1 cellular context compared by ENCODE assay signal in genomic region chr5:157535042-157535865, GRCh38.
TF ChIP-seq lines count a peak whose summit lies in the region.

No MANE protein-coding gene starts in this region.

TF ChIP-seq in K562, 482 proteins besides CTCF, POLR2A, EP300 and RAD21 (continued from another document and continues in another):
- TF ChIP-seq TFAP4 (CRISPR knock-in tag; IDR thresholded peaks at IDR 0.05; ENCODE audit: borderline replicate concordance), result no peak
- no peak for TF ChIP-seq ZNF41 (CRISPR knock-in tag; conservative IDR thresholded peaks at IDR 0.05)
- TF ChIP-seq ZNF282 (CRISPR knock-in tag; IDR thresholded peaks at IDR 0.05), result no peak
- TF ChIP-seq NBN (IDR thresholded peaks at IDR 0.05; ENCODE audit: low read depth), result peak; percentile 75; the same call in 1 of the 2 replicates
- TF ChIP-seq, protein P1, sequence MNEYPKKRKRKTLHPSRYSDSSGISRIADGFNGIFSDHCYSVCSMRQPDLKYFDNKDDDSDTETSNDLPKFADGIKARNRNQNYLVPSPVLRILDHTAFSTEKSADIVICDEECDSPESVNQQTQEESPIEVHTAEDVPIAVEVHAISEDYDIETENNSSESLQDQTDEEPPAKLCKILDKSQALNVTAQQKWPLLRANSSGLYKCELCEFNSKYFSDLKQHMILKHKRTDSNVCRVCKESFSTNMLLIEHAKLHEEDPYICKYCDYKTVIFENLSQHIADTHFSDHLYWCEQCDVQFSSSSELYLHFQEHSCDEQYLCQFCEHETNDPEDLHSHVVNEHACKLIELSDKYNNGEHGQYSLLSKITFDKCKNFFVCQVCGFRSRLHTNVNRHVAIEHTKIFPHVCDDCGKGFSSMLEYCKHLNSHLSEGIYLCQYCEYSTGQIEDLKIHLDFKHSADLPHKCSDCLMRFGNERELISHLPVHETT (CRISPR knock-in tag; conservative IDR thresholded peaks at IDR 0.05 in 1 of 2, IDR thresholded peaks at IDR 0.05 in 1 of 2), result 0 out of 4 replicates have a peak, but pooled peaks of 1 of the 2 experiments have one; percentile 62
- TF ChIP-seq SNIP1 (IDR thresholded peaks at IDR 0.05; ENCODE audit: low read depth), result no peak
- peak; percentile 76; the same call in 1 of the 2 replicates for TF ChIP-seq ZNF589 (CRISPR knock-in tag; IDR thresholded peaks at IDR 0.05; ENCODE audit: low read depth)
- TF ChIP-seq, protein P2, sequence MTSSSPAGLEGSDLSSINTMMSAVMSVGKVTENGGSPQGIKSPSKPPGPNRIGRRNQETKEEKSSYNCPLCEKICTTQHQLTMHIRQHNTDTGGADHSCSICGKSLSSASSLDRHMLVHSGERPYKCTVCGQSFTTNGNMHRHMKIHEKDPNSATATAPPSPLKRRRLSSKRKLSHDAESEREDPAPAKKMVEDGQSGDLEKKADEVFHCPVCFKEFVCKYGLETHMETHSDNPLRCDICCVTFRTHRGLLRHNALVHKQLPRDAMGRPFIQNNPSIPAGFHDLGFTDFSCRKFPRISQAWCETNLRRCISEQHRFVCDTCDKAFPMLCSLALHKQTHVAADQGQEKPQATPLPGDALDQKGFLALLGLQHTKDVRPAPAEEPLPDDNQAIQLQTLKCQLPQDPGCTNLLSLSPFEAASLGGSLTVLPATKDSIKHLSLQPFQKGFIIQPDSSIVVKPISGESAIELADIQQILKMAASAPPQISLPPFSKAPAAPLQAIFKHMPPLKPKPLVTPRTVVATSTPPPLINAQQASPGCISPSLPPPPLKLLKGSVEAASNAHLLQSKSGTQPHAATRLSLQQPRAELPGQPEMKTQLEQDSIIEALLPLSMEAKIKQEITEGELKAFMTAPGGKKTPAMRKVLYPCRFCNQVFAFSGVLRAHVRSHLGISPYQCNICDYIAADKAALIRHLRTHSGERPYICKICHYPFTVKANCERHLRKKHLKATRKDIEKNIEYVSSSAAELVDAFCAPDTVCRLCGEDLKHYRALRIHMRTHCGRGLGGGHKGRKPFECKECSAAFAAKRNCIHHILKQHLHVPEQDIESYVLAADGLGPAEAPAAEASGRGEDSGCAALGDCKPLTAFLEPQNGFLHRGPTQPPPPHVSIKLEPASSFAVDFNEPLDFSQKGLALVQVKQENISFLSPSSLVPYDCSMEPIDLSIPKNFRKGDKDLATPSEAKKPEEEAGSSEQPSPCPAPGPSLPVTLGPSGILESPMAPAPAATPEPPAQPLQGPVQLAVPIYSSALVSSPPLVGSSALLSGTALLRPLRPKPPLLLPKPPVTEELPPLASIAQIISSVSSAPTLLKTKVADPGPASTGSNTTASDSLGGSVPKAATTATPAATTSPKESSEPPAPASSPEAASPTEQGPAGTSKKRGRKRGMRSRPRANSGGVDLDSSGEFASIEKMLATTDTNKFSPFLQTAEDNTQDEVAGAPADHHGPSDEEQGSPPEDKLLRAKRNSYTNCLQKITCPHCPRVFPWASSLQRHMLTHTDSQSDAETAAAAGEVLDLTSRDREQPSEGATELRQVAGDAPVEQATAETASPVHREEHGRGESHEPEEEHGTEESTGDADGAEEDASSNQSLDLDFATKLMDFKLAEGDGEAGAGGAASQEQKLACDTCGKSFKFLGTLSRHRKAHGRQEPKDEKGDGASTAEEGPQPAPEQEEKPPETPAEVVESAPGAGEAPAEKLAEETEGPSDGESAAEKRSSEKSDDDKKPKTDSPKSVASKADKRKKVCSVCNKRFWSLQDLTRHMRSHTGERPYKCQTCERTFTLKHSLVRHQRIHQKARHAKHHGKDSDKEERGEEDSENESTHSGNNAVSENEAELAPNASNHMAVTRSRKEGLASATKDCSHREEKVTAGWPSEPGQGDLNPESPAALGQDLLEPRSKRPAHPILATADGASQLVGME (CRISPR knock-in tag; IDR thresholded peaks at IDR 0.05), result no peak
- no peak for TF ChIP-seq CBFB (CRISPR knock-in tag; IDR thresholded peaks at IDR 0.05)
- no peak for TF ChIP-seq ZNF75A (CRISPR knock-in tag; IDR thresholded peaks at IDR 0.05)
- no peak for TF ChIP-seq PPARD (CRISPR knock-in tag; IDR thresholded peaks at IDR 0.05)
- TF ChIP-seq THRB (CRISPR knock-in tag; conservative IDR thresholded peaks at IDR 0.05), result no peak
- TF ChIP-seq SRF (CRISPR knock-in tag; IDR thresholded peaks at IDR 0.05), result peak in 1 of 2 experiments; percentile 95; a peak in 2 of 4 replicates
- peak in 1 of 2 experiments; percentile 20; a peak in 1 of 4 replicates for TF ChIP-seq FOXK2 (conservative IDR thresholded peaks at IDR 0.05 in 1 of 2, IDR thresholded peaks at IDR 0.05 in 1 of 2; ENCODE audit: low read depth in 2 of 2)
- no peak for TF ChIP-seq MTA2 (IDR thresholded peaks at IDR 0.05; ENCODE audit: low read depth)
- no peak; the same call in 1 of the 2 replicates for TF ChIP-seq MAFG (tag; conservative IDR thresholded peaks at IDR 0.05)
- peak in 1 of 2 experiments; percentile 61; a peak in 1 of 4 replicates for TF ChIP-seq TBL1XR1 (IDR thresholded peaks at IDR 0.05; ENCODE audit: low read length in 2 of 2)
- no peak for TF ChIP-seq LARP7 (IDR thresholded peaks at IDR 0.05)
- TF ChIP-seq, protein P3, sequence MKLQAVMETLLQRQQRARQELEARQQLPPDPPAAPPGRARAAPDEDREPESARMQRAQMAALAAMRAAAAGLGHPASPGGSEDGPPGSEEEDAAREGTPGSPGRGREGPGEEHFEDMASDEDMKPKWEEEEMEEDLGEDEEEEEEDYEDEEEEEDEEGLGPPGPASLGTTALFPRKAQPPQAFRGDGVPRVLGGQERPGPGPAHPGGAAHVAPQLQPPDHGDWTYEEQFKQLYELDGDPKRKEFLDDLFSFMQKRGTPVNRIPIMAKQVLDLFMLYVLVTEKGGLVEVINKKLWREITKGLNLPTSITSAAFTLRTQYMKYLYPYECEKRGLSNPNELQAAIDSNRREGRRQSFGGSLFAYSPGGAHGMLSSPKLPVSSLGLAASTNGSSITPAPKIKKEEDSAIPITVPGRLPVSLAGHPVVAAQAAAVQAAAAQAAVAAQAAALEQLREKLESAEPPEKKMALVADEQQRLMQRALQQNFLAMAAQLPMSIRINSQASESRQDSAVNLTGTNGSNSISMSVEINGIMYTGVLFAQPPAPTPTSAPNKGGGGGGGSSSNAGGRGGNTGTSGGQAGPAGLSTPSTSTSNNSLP (IDR thresholded peaks at IDR 0.05; ENCODE audit: borderline replicate concordance, low read depth, low read length), result no peak; the same call in 1 of the 2 replicates
- TF ChIP-seq CBX8 (IDR thresholded peaks at IDR 0.05; ENCODE audit: borderline replicate concordance, extremely low read depth, low read depth, low read length, poor library complexity, severe bottlenecking), result no peak
- TF ChIP-seq RBBP5 (IDR thresholded peaks at IDR 0.05; ENCODE audit: borderline replicate concordance, insufficient read depth, low read length, poor library complexity, severe bottlenecking), result no peak
- TF ChIP-seq XRCC4 (IDR thresholded peaks at IDR 0.05; ENCODE audit: extremely low read depth, insufficient read depth, insufficient read length), result no peak
- no peak for TF ChIP-seq SMAD2 (IDR thresholded peaks at IDR 0.05; ENCODE audit: low read depth, low read length)
- TF ChIP-seq RBM39 (optimal IDR thresholded peaks at IDR 0.05; ENCODE audit: low read depth, low read length), result no peak
- TF ChIP-seq SMARCA5 (IDR thresholded peaks at IDR 0.05), result no peak
- TF ChIP-seq CREM (IDR thresholded peaks at IDR 0.05; ENCODE audit: low read depth), result no peak
- no peak for TF ChIP-seq ZBTB7A (IDR thresholded peaks at IDR 0.05; ENCODE audit: borderline replicate concordance, control insufficient read depth, low read depth, low read length)
- no peak for TF ChIP-seq RHOXF2B (CRISPR knock-in tag; conservative IDR thresholded peaks at IDR 0.05)
- TF ChIP-seq, protein P4, sequence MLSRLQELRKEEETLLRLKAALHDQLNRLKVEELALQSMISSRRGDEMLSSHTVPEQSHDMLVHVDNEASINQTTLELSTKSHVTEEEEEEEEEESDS (CRISPR knock-in tag; IDR thresholded peaks at IDR 0.05), result no peak
- TF ChIP-seq SAP30 (IDR thresholded peaks at IDR 0.05; ENCODE audit: borderline replicate concordance, insufficient read depth, low read depth, low read length, poor library complexity, severe bottlenecking), result no peak
- TF ChIP-seq, protein P5, sequence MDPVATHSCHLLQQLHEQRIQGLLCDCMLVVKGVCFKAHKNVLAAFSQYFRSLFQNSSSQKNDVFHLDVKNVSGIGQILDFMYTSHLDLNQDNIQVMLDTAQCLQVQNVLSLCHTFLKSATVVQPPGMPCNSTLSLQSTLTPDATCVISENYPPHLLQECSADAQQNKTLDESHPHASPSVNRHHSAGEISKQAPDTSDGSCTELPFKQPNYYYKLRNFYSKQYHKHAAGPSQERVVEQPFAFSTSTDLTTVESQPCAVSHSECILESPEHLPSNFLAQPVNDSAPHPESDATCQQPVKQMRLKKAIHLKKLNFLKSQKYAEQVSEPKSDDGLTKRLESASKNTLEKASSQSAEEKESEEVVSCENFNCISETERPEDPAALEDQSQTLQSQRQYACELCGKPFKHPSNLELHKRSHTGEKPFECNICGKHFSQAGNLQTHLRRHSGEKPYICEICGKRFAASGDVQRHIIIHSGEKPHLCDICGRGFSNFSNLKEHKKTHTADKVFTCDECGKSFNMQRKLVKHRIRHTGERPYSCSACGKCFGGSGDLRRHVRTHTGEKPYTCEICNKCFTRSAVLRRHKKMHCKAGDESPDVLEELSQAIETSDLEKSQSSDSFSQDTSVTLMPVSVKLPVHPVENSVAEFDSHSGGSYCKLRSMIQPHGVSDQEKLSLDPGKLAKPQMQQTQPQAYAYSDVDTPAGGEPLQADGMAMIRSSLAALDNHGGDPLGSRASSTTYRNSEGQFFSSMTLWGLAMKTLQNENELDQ (CRISPR knock-in tag; IDR thresholded peaks at IDR 0.05; ENCODE audit: borderline replicate concordance), result no peak
- TF ChIP-seq ZNF77 (CRISPR knock-in tag; IDR thresholded peaks at IDR 0.05), result no peak
- TF ChIP-seq, protein P6, sequence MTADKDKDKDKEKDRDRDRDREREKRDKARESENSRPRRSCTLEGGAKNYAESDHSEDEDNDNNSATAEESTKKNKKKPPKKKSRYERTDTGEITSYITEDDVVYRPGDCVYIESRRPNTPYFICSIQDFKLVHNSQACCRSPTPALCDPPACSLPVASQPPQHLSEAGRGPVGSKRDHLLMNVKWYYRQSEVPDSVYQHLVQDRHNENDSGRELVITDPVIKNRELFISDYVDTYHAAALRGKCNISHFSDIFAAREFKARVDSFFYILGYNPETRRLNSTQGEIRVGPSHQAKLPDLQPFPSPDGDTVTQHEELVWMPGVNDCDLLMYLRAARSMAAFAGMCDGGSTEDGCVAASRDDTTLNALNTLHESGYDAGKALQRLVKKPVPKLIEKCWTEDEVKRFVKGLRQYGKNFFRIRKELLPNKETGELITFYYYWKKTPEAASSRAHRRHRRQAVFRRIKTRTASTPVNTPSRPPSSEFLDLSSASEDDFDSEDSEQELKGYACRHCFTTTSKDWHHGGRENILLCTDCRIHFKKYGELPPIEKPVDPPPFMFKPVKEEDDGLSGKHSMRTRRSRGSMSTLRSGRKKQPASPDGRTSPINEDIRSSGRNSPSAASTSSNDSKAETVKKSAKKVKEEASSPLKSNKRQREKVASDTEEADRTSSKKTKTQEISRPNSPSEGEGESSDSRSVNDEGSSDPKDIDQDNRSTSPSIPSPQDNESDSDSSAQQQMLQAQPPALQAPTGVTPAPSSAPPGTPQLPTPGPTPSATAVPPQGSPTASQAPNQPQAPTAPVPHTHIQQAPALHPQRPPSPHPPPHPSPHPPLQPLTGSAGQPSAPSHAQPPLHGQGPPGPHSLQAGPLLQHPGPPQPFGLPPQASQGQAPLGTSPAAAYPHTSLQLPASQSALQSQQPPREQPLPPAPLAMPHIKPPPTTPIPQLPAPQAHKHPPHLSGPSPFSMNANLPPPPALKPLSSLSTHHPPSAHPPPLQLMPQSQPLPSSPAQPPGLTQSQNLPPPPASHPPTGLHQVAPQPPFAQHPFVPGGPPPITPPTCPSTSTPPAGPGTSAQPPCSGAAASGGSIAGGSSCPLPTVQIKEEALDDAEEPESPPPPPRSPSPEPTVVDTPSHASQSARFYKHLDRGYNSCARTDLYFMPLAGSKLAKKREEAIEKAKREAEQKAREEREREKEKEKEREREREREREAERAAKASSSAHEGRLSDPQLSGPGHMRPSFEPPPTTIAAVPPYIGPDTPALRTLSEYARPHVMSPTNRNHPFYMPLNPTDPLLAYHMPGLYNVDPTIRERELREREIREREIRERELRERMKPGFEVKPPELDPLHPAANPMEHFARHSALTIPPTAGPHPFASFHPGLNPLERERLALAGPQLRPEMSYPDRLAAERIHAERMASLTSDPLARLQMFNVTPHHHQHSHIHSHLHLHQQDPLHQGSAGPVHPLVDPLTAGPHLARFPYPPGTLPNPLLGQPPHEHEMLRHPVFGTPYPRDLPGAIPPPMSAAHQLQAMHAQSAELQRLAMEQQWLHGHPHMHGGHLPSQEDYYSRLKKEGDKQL (CRISPR knock-in tag; IDR thresholded peaks at IDR 0.05; ENCODE audit: borderline replicate concordance), result no peak
- TF ChIP-seq ZSCAN32 (CRISPR knock-in tag; IDR thresholded peaks at IDR 0.05), result no peak
- TF ChIP-seq HDAC8 (tag; IDR thresholded peaks at IDR 0.05), result no peak
- no peak for TF ChIP-seq FOXA1 (IDR thresholded peaks at IDR 0.05; ENCODE audit: borderline replicate concordance)
- TF ChIP-seq ZNF184 (CRISPR knock-in tag; IDR thresholded peaks at IDR 0.05), result no peak
- no peak for TF ChIP-seq PHF21A (IDR thresholded peaks at IDR 0.05; ENCODE audit: borderline replicate concordance, low read depth)
- no peak for TF ChIP-seq ZNF445 (CRISPR knock-in tag; IDR thresholded peaks at IDR 0.05; ENCODE audit: low read depth)
- no peak for TF ChIP-seq KLF6 (CRISPR knock-in tag; IDR thresholded peaks at IDR 0.05; ENCODE audit: borderline replicate concordance)
- no peak for TF ChIP-seq ATF4 (CRISPR knock-in tag; IDR thresholded peaks at IDR 0.05)
- peak; percentile 68; the same call in 1 of the 2 replicates for TF ChIP-seq NCOA1 (IDR thresholded peaks at IDR 0.05; ENCODE audit: low read depth)
- 0 out of 2 replicates have a peak, but pooled peaks have one; percentile 19 for TF ChIP-seq SMARCE1 (IDR thresholded peaks at IDR 0.05)
